2 cellular contexts compared by ENCODE assay signal in genomic region chr9:79621916-79622575, GRCh38.
A peak's percentile ranks its signal among the peaks of the same experiment; 100 is the strongest.
TF ChIP-seq lines count a peak whose summit lies in the region.

No MANE protein-coding gene starts in this region.

TF ChIP-seq in HEK293T, 16 proteins besides CTCF, POLR2A, EP300 and RAD21:
- TF ChIP-seq SUZ12 (IDR thresholded peaks at IDR 0.05) = no peak
- no peak for TF ChIP-seq CTBP1 (IDR thresholded peaks at IDR 0.05; ENCODE audit: borderline replicate concordance)
- no peak for TF ChIP-seq BHLHE40 (IDR thresholded peaks at IDR 0.05; ENCODE audit: borderline replicate concordance)
- no peak for TF ChIP-seq SP1 (IDR thresholded peaks at IDR 0.05)
- TF ChIP-seq NFRKB (IDR thresholded peaks at IDR 0.05) = 0 out of 2 replicates have a peak, but pooled peaks have one; percentile 15
- no peak for TF ChIP-seq FOXM1 (IDR thresholded peaks at IDR 0.05; ENCODE audit: borderline replicate concordance)
- TF ChIP-seq ELF4 (IDR thresholded peaks at IDR 0.05) = no peak

TF ChIP-seq in H1, 55 proteins besides CTCF, POLR2A, EP300 and RAD21:
- TF ChIP-seq MAX (IDR thresholded peaks at IDR 0.05) (no peak), EGR1 (IDR thresholded peaks at IDR 0.05; ENCODE audit: borderline replicate concordance, low read depth, low read length) (no peak), SP4 (IDR thresholded peaks at IDR 0.05; ENCODE audit: low read length) (no peak), RXRA (IDR thresholded peaks at IDR 0.05; ENCODE audit: insufficient read depth, low read depth, low read length) (no peak), CREB1 (IDR thresholded peaks at IDR 0.05) (no peak), KDM4A (IDR thresholded peaks at IDR 0.05; ENCODE audit: low read depth, low read length, severe bottlenecking) (no peak), SIX5 (IDR thresholded peaks at IDR 0.05; ENCODE audit: low read depth, low read length) (no peak), TEAD4 (IDR thresholded peaks at IDR 0.05; ENCODE audit: low read depth, low read length) (peak; percentile 47; the same call in 1 of the 2 replicates)
TF ChIP-seq in H1: peak in this region for 1.
